ENCODE assay signal across 17 cellular contexts in the genomic region with DNA sequence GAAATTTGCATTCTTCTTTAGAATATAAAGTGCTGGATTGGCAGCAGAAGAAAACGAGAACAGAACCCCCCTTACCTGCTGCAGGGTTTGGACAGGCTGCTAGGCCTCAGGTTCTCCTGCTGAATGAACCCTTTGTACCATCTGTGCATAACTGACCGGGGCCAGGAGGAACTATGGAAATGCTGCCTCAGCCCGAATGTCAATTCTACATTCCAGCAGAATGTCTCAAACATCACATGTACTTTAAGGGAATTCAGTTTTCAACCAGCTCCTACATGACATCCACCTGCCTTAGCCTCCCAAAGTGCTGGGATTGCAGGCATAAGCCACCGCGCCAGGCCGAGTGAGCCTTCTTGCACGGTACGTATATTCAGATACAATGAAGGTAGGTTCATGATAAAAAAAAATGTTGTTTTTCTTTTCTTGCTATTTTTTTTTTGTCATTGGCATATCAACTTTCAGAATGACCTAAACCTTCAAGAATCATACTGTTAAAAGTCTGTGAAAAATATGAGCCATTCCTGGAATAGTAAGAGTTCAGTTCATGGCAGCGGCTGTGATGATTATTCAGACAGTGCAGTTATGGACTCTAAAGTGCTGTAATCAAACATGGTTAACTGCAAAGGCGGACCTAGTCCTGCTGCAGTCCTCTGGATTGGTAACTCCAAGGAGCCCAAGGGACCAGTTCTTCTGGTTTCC.
A peak's percentile ranks its signal among the peaks of the same experiment; 100 is the strongest.
DNase-seq lines count a peak whose midpoint lies in the region; ATAC-seq and TF ChIP-seq lines count a peak whose summit lies in the region.
"Had no signal": no experiment of that assay in that cellular context is flagged by ENCODE, and none has a peak within 500 bp of the region (broad histone marks: within the 10 kb centered on the region; RNA-seq: fewer than 3 reads in every experiment).

No MANE protein-coding gene starts in this region.

- H3K27me3 ChIP-seq in skeletal muscle satellite cell (ENCODE audit: control insufficient read depth, insufficient read depth, low read length) (no peaks in the 10 kb centered on the region), PC-9 (ENCODE audit: insufficient read depth, low read depth) (no peaks in the 10 kb centered on the region)
- H3K27me3 ChIP-seq: dorsolateral prefrontal cortex had no signal

- H3K4me2 ChIP-seq in skeletal muscle satellite cell (ENCODE audit: low read length) = no peak overlapping the region
- H3K4me2 ChIP-seq in PC-9 = no peak overlapping the region
- H3K4me2 ChIP-seq: GM23338 had no signal

- no peak overlapping the region for H3K27ac ChIP-seq in PC-9
- H3K27ac ChIP-seq: dorsolateral prefrontal cortex, prostate gland had no signal

- CTCF ChIA-PET in PC-9 (lab: Charles Lee) = interaction anchor here (0.6 kb wide), 1 partner anchor 12 kb away, joined by 6 read pairs; no protein-coding TSS in a partner anchor

- ATAC-seq in SK-N-SH treated with all-trans-retinoic acid at 6 μM for 48 hours (peak; percentile 79), HG03196 (IDR thresholded peaks at IDR 0.05; ENCODE audit: unreplicated experiment) (no peak)
- ATAC-seq: GM23338; naive thymus-derived CD8-positive, alpha-beta T cell; T-cell had no signal

- no peaks in the 10 kb centered on the region for H3K9me3 ChIP-seq in skeletal muscle satellite cell (replicated peaks; ENCODE audit: low read length)
- H3K9me3 ChIP-seq in PC-9 (ENCODE audit: insufficient read depth, low read depth) = no peaks in the 10 kb centered on the region
- H3K9me3 ChIP-seq: prostate gland had no signal

- H3K4me1 ChIP-seq in skeletal muscle satellite cell (ENCODE audit: control insufficient read depth, insufficient read depth, low read length) = peaks cover 33% of the 10 kb centered on the region
- H3K4me1 ChIP-seq in PC-9 (replicated peaks; ENCODE audit: insufficient read depth) = peaks cover 25% of the 10 kb centered on the region
- H3K4me1 ChIP-seq: prostate gland had no signal

- no peaks in the 10 kb centered on the region for H4K20me1 ChIP-seq in PC-9 (ENCODE audit: insufficient read depth)

- TF ChIP-seq CTCF in foreskin fibroblast (IDR thresholded peaks at IDR 0.05; ENCODE audit: low read depth, low read length) (no peak), PC-9 (conservative IDR thresholded peaks at IDR 0.05) (no peak)

- peak; percentile 47 for DNase-seq in EL
- DNase-seq in foreskin fibroblast = peak; percentile 46 to 74
- no peak for DNase-seq in foreskin melanocyte
- DNase-seq in PC-9 = no peak
- DNase-seq in HT-29 (ENCODE audit: low spot score) = no peak
- DNase-seq: amygdala; DMS53; naive thymus-derived CD8-positive, alpha-beta T cell; NCI-H2029; NCI-H69; T-cell had no signal

- no peak overlapping the region for H3K4me3 ChIP-seq in foreskin fibroblast (ENCODE audit: low read depth in 1 of 2, low read length in 2 of 2)
- no peak overlapping the region for H3K4me3 ChIP-seq in skeletal muscle satellite cell (ENCODE audit: low read length)
- no peak overlapping the region for H3K4me3 ChIP-seq in PC-9
- H3K4me3 ChIP-seq: dorsolateral prefrontal cortex, GM23338, prostate gland had no signal

- intact Hi-C loops in PC-9 (cut with micrococcal nuclease; ENCODE audit: unreplicated experiment) = no loop called here

- peak overlapping the region; percentile 47 for H3K9ac ChIP-seq in skeletal muscle satellite cell (ENCODE audit: low read depth, low read length)

- no peaks in the 10 kb centered on the region for H3K79me2 ChIP-seq in PC-9 (ENCODE audit: low read depth)

- no peak overlapping the region for H2AFZ ChIP-seq in PC-9
- H2AFZ ChIP-seq: GM23338 had no signal

- H3K36me3 ChIP-seq in skeletal muscle satellite cell (ENCODE audit: insufficient read depth, low read length) (no peaks in the 10 kb centered on the region), PC-9 (ENCODE audit: low read depth) (no peaks in the 10 kb centered on the region)
- H3K36me3 ChIP-seq: prostate gland had no signal

- no TSS peak for BruUV-seq in PC-9 (replicated peaks; lab: Mats Ljungman, UMichigan)

- peaks cover 17% of the 10 kb centered on the region; the same call in 1 of the 2 replicates for H3F3A ChIP-seq in PC-9 (ENCODE audit: insufficient read depth, low read depth)

- POLR2A ChIA-PET in PC-9 (lab: Charles Lee; ENCODE audit: unreplicated experiment) = no interaction called here

- H3K9me2 ChIP-seq in PC-9 (ENCODE audit: insufficient read depth) = no peaks in the 10 kb centered on the region

TF ChIP-seq in SK-N-SH treated with all-trans-retinoic acid at 6 μM for 48 hours, 23 proteins besides CTCF, POLR2A, EP300 and RAD21:
- TF ChIP-seq CREB5 (CRISPR knock-in tag; IDR thresholded peaks at IDR 0.05; ENCODE audit: low read depth) = no peak
- no peak for TF ChIP-seq TOX (CRISPR knock-in tag; IDR thresholded peaks at IDR 0.05; ENCODE audit: borderline replicate concordance)
- no peak for TF ChIP-seq ZFP3 (CRISPR knock-in tag; IDR thresholded peaks at IDR 0.05)
- TF ChIP-seq OSR1 (CRISPR knock-in tag; IDR thresholded peaks at IDR 0.05) = 0 out of 2 replicates have a peak, but pooled peaks have one; percentile 50
- TF ChIP-seq ARNTL (CRISPR knock-in tag; IDR thresholded peaks at IDR 0.05; ENCODE audit: borderline replicate concordance, low read depth) = no peak
- TF ChIP-seq ISL1 (CRISPR knock-in tag; IDR thresholded peaks at IDR 0.05) = no peak
- no peak for TF ChIP-seq ZC3H10 (CRISPR knock-in tag; IDR thresholded peaks at IDR 0.05)

Comparison
In these comparisons a context has a peak if more than half of its experiments do, and no peak if none do; other contexts are left out.
1. DNase-seq: peak in EL (single experiment) and foreskin fibroblast (2 of 2); none in foreskin melanocyte (single experiment), PC-9 (0 of 2) and HT-29 (single experiment).